Comparison of ENCODE assay signal across 8 cellular contexts in the genomic region with DNA sequence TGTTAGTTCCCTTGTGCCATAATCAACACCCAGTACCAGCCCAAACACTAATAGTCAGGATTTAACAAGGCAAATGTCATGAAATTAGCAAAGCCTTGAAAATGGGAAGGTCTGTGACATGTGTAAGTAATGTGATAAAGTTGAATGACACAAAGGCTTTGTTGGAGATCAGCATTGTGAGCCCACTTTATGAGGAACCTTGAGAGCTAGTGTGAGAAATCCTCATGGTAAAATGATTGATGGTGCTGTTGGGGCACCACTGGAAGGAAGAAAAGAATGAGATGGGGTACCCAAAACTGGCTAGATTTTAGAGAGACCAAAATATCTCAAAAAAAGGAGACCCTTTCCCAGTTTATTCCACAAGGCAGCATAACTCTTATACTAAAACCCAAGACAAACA. TPM values are rescaled to one million over a fixed set of nuclear protein-coding genes. Genes with fewer than 3 reads are reported as not detected.
DNase-seq lines count a peak whose midpoint lies in the region; ATAC-seq and TF ChIP-seq lines count a peak whose summit lies in the region.

No MANE protein-coding gene starts in this region.

- 0 out of 2 replicates have a peak overlapping the region, but pooled peaks have one; percentile 76 for H3K27ac ChIP-seq in BLaER1
- H3K27ac ChIP-seq in HL-60 (replicated peaks): peak overlapping the region; percentile 91
- H3K27ac ChIP-seq in naive thymus-derived CD4-positive, alpha-beta T cell (ENCODE audit: low read depth, low read length): no peak overlapping the region

- no peaks in the 10 kb centered on the region for H3K27me3 Mint-ChIP-seq in naive thymus-derived CD4-positive, alpha-beta T cell

- H4K20me1 ChIP-seq in BLaER1: 0 out of 2 replicates have a peak, but pooled peaks cover 4% of the 10 kb centered on the region

- H3K4me1 ChIP-seq in BLaER1 (peaks cover 22% of the 10 kb centered on the region), adipocyte (ENCODE audit: control insufficient read depth, insufficient read depth, low read length) (peaks cover 27% of the 10 kb centered on the region)
- H3K4me1 ChIP-seq in naive thymus-derived CD4-positive, alpha-beta T cell (ENCODE audit: control insufficient read depth in 2 of 2, insufficient read depth in 2 of 2, low read length in 2 of 2): peaks cover 15 to 20% of the 10 kb centered on the region in 2 donors

- no peaks in the 10 kb centered on the region for H3K9me3 Mint-ChIP-seq in naive thymus-derived CD4-positive, alpha-beta T cell

- no peaks in the 10 kb centered on the region for H3K27me3 ChIP-seq in BLaER1
- H3K27me3 ChIP-seq in HL-60 (ENCODE audit: insufficient read depth, poor library complexity, severe bottlenecking): no peaks in the 10 kb centered on the region
- no peaks in the 10 kb centered on the region for H3K27me3 ChIP-seq in adipocyte (replicated peaks; ENCODE audit: control insufficient read depth, insufficient read depth, low read length)
- H3K27me3 ChIP-seq in naive thymus-derived CD4-positive, alpha-beta T cell (ENCODE audit: control insufficient read depth in 2 of 2, insufficient read depth in 2 of 2, low read length in 2 of 2): no peaks in the 10 kb centered on the region
- H3K27me3 ChIP-seq in H7 (ENCODE audit: control insufficient read depth, insufficient read depth, low read length): peaks cover 8% of the 10 kb centered on the region

- DNase-seq in HL-60 (ENCODE audit: low read depth in 1 of 2, low spot score in 1 of 2) (no peak), adipocyte (ENCODE audit: low read depth) (no peak), NCI-H345 treated with DMSO at 0.1 percent for 48 hours (lab: John Stamatoyannopoulos, UW; ENCODE audit: unreplicated experiment) (no peak), amniotic stem cell (lab: John Stamatoyannopoulos, UW) (no peak), H7 (no peak)
- DNase-seq in naive thymus-derived CD4-positive, alpha-beta T cell: no peak

- no peaks in the 10 kb centered on the region for H3K9me3 ChIP-seq in BLaER1
- no peaks in the 10 kb centered on the region for H3K9me3 ChIP-seq in adipocyte (ENCODE audit: control insufficient read depth, low read length)
- no peaks in the 10 kb centered on the region for H3K9me3 ChIP-seq in naive thymus-derived CD4-positive, alpha-beta T cell (ENCODE audit: control insufficient read depth in 2 of 3, low read length in 3 of 3)

- no peak for ATAC-seq in naive thymus-derived CD4-positive, alpha-beta T cell
- ATAC-seq in GM21737 (IDR thresholded peaks at IDR 0.05; ENCODE audit: unreplicated experiment): no peak

- no peak for TF ChIP-seq CTCF in HL-60 (IDR thresholded peaks at IDR 0.05; ENCODE audit: insufficient read depth, low read length)

- H3K36me3 Mint-ChIP-seq in naive thymus-derived CD4-positive, alpha-beta T cell: no peaks in the 10 kb centered on the region

- POLR2A ChIA-PET in naive thymus-derived CD4-positive, alpha-beta T cell (lab: Charles Lee): interaction anchor here (0.7 to 4.6 kb wide), 7 partner anchors 17 to 270 kb away, joined by 3 to 59 read pairs (median 7); a partner anchor contains a TSS

- no peaks in the 10 kb centered on the region for H3K36me3 ChIP-seq in BLaER1
- no peaks in the 10 kb centered on the region for H3K36me3 ChIP-seq in adipocyte (ENCODE audit: control insufficient read depth, insufficient read depth, low read length, severe bottlenecking)
- no peaks in the 10 kb centered on the region for H3K36me3 ChIP-seq in naive thymus-derived CD4-positive, alpha-beta T cell (ENCODE audit: control insufficient read depth in 2 of 3, insufficient read depth in 3 of 3, low read length in 3 of 3)
- no peaks in the 10 kb centered on the region for H3K36me3 ChIP-seq in H7 (replicated peaks; ENCODE audit: control insufficient read depth, insufficient read depth, low read length)

- intact Hi-C loops in naive thymus-derived CD4-positive, alpha-beta T cell (cut with micrococcal nuclease): loop anchor here (1.0 to 10.0 kb wide), 13 partner anchors 20 to 1519 kb away; a partner anchor contains a TSS

- peak overlapping the region; percentile 49 for H3K4me2 ChIP-seq in BLaER1

- no peak overlapping the region for H3K4me3 ChIP-seq in BLaER1
- peak overlapping the region; percentile 86; the same call in 1 of the 2 replicates for H3K4me3 ChIP-seq in HL-60 (replicated peaks; ENCODE audit: insufficient read depth, low read length)
- H3K4me3 ChIP-seq in adipocyte (ENCODE audit: low read length): peak overlapping the region; percentile 89
- H3K4me3 ChIP-seq in naive thymus-derived CD4-positive, alpha-beta T cell (ENCODE audit: low read length): no peak overlapping the region
- H3K4me3 ChIP-seq in H7 (ENCODE audit: insufficient read depth, low read depth, low read length): no peak overlapping the region

- peaks cover 26 to 43% (median 36%) of the 10 kb centered on the region in 7 donors for H3K4me1 Mint-ChIP-seq in naive thymus-derived CD4-positive, alpha-beta T cell

- H3K4me3 Mint-ChIP-seq in naive thymus-derived CD4-positive, alpha-beta T cell: peak overlapping the region; percentile 18 to 98 (median 94)

- no peak overlapping the region for H3K9ac ChIP-seq in BLaER1
- peak overlapping the region; percentile 89 for H3K9ac ChIP-seq in adipocyte (ENCODE audit: low read length)

- CTCF ChIA-PET in naive thymus-derived CD4-positive, alpha-beta T cell (lab: Charles Lee): interaction anchor here (1.7 kb wide), 1 partner anchor 21 kb away, joined by 6 read pairs; a partner anchor contains a TSS

- H3K27ac Mint-ChIP-seq in naive thymus-derived CD4-positive, alpha-beta T cell: peak overlapping the region in 7 of 9 donors; percentile 14 to 97 (median 90)

RNA-seq across cellular contexts. Expression of a gene that starts 3.3 kb away (rescaled TPM):
- total RNA-seq in naive thymus-derived CD4-positive, alpha-beta T cell: 10 to 100 TPM; 14.4 to 30.7 (median 18.0) TPM
- 10 to 100 TPM; 11.0 to 16.6 TPM for polyA plus RNA-seq in naive thymus-derived CD4-positive, alpha-beta T cell
- total RNA-seq in H7 (2014; rRNA removed; shearing (Covaris generic)): 11.4 and 13.0 TPM in 2 replicates

RNA-seq across cellular contexts. Expression of a gene that starts 21.1 kb away (rescaled TPM):
- 10 to 100 TPM; 23.5 to 32.8 (median 24.7) TPM for total RNA-seq in naive thymus-derived CD4-positive, alpha-beta T cell
- polyA plus RNA-seq in naive thymus-derived CD4-positive, alpha-beta T cell: 10 to 100 TPM; 53.7 to 59.7 TPM
- 77.9 and 89.0 TPM in 2 replicates for total RNA-seq in H7 (2014; rRNA removed; shearing (Covaris generic))

Comparison
In these comparisons a context has a peak if more than half of its experiments do, and no peak if none do; other contexts are left out.
1. H3K4me3 ChIP-seq: peak in HL-60 (single experiment) and adipocyte (single experiment); none in BLaER1 (single experiment), naive thymus-derived CD4-positive, alpha-beta T cell (single experiment) and H7 (single experiment).